Comparison of ENCODE assay signal across 8 cellular contexts in the genomic region with DNA sequence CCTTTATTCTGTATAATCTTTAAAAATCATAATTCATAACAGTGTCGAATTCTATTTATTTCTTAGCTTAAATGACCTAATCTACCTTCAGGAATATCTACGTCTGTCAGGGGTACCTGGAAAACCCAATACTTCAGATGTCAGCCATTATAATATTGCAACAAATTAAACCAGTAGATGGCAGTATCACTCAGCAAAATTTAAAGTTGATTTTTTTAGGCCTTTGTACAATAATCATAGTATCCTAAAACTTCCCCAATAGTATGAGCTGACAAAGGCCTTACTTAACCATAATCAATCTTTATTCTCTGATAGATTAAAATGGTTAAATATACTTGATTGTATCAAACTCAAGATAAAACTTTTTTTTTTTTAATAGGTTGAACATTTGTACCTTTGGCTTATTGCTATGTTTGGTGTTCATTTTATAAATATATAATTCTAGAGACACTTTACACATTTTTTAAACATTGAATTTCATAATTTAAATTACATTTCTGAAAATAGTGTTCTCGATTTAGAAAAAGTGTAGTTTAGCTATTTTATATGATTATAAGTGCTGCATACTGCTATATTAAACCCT.
DNase-seq lines count a peak whose midpoint lies in the region; ATAC-seq and TF ChIP-seq lines count a peak whose summit lies in the region.

No MANE protein-coding gene starts in this region.

- H3K27me3 Mint-ChIP-seq in stimulated activated naive CD8-positive, alpha-beta T cell treated with anti-CD3 and anti-CD28 coated beads, Interleukin-15, amount 100 ng/mL, for 72 hours = no peaks in the 10 kb centered on the region

- H3K27ac ChIP-seq in AG04450 (ENCODE audit: low read depth, low read length) (no peak overlapping the region), right lobe of liver (no peak overlapping the region)

- H3K4me3 Mint-ChIP-seq in stimulated activated naive CD8-positive, alpha-beta T cell treated with anti-CD3 and anti-CD28 coated beads, Interleukin-15, amount 100 ng/mL, for 72 hours = no peak overlapping the region

- H3K27me3 ChIP-seq in AG04450 (ENCODE audit: control insufficient read depth, insufficient read depth, low read length) (no peaks in the 10 kb centered on the region), right lobe of liver (no peaks in the 10 kb centered on the region)

- WGBS in right lobe of liver (ENCODE audit: insufficient coverage, low coverage, low lambda C conversion rate, missing lambda C conversion rate) = 11% methylated on average over 3 of the region's 3 CpGs

- no peak for TF ChIP-seq POLR2A in right lobe of liver (IDR thresholded peaks at IDR 0.05)

- peak; percentile 79 for ATAC-seq in GM18907 (IDR thresholded peaks at IDR 0.05; ENCODE audit: unreplicated experiment)
- peak; percentile 32 to 59 (median 48) for ATAC-seq in right lobe of liver
- no peak for ATAC-seq in HG03159 (IDR thresholded peaks at IDR 0.05; ENCODE audit: unreplicated experiment)
- no peak for ATAC-seq in stimulated activated naive CD8-positive, alpha-beta T cell treated with anti-CD3 and anti-CD28 coated beads, Interleukin-15, amount 100 ng/mL, for 72 hours

- peaks cover 0 to 8% of the 10 kb centered on the region in 2 donors for H3K9me3 Mint-ChIP-seq in stimulated activated naive CD8-positive, alpha-beta T cell treated with anti-CD3 and anti-CD28 coated beads, Interleukin-15, amount 100 ng/mL, for 72 hours

- in situ Hi-C loops in astrocyte of the cerebellum (cut with HindIII; ENCODE audit: low sequenced_read_pairs) = no loop called here

- DNase-seq in AG04450 (ENCODE audit: low read depth, low spot score) (no peak), astrocyte of the cerebellum (ENCODE audit: low read depth) (no peak), right lobe of liver (no peak), iPS-NIHi7 (ENCODE audit: extremely low spot score) (no peak)
- no peak for DNase-seq in stimulated activated naive CD8-positive, alpha-beta T cell treated with anti-CD3 and anti-CD28 coated beads, Interleukin-15, amount 100 ng/mL, for 72 hours

- CTCF ChIA-PET in AG04450 (lab: Charles Lee) = interaction anchor here (0.6 to 2.3 kb wide), 15 partner anchors 9 to 1790 kb away, joined by 3 to 27 read pairs (median 4); no protein-coding TSS in a partner anchor

- POLR2A ChIA-PET in AG04450 (lab: Yijun Ruan, JAX) = no interaction called here

- H3K4me3 ChIP-seq in AG04450 (ENCODE audit: low read depth, low read length) = no peak overlapping the region
- no peak overlapping the region for H3K4me3 ChIP-seq in astrocyte of the cerebellum (ENCODE audit: low read depth, low read length)
- H3K4me3 ChIP-seq in right lobe of liver = no peak overlapping the region

- no peak overlapping the region for H3K27ac Mint-ChIP-seq in stimulated activated naive CD8-positive, alpha-beta T cell treated with anti-CD3 and anti-CD28 coated beads, Interleukin-15, amount 100 ng/mL, for 72 hours

- TF ChIP-seq CTCF in AG04450 (IDR thresholded peaks at IDR 0.05; ENCODE audit: low read depth, low read length) = peak; percentile 66
- TF ChIP-seq CTCF in LNCAP (IDR thresholded peaks at IDR 0.05) = peak; percentile 53
- TF ChIP-seq CTCF in astrocyte of the cerebellum (IDR thresholded peaks at IDR 0.05; ENCODE audit: low read depth, low read length, missing control alignments) = peak; percentile 37
- peak in 3 of 4 donors; percentile 50 to 68 (median 62) for TF ChIP-seq CTCF in right lobe of liver (IDR thresholded peaks at IDR 0.05)

- H3K36me3 ChIP-seq in right lobe of liver = no peaks in the 10 kb centered on the region

- H3K9me3 ChIP-seq in AG04450 (ENCODE audit: control insufficient read depth, insufficient read depth, low read length) (no peaks in the 10 kb centered on the region), right lobe of liver (no peaks in the 10 kb centered on the region)

- no peaks in the 10 kb centered on the region for H3K4me1 Mint-ChIP-seq in stimulated activated naive CD8-positive, alpha-beta T cell treated with anti-CD3 and anti-CD28 coated beads, Interleukin-15, amount 100 ng/mL, for 72 hours

- intact Hi-C loops in right lobe of liver (cut with DNase I) = no loop called here

- no peaks in the 10 kb centered on the region for H3K4me1 ChIP-seq in right lobe of liver

Comparison
In these comparisons a context has a peak if more than half of its experiments do, and no peak if none do; other contexts are left out.
1. ATAC-seq: peak in GM18907 (single experiment) and right lobe of liver (4 of 4); none in HG03159 (single experiment) and stimulated activated naive CD8-positive, alpha-beta T cell treated with anti-CD3 and anti-CD28 coated beads, Interleukin-15, amount 100 ng/mL, for 72 hours (single experiment).
2. Peak in every context shown above with its lines, with median percentiles within 50 percentile points of each other: CTCF ChIP-seq.